8 cellular contexts compared by ENCODE assay signal in genomic region chr16:74709477-74709877, GRCh38. TPM values are rescaled to one million over a fixed set of nuclear protein-coding genes. Genes with fewer than 3 reads are reported as not detected.
DNase-seq lines count a peak whose midpoint lies in the region; ATAC-seq and TF ChIP-seq lines count a peak whose summit lies in the region.

No MANE protein-coding gene starts in this region.

- H3K9me3 ChIP-seq in MG63: no peaks in the 10 kb centered on the region
- H3K9me3 ChIP-seq in SJSA1 (replicated peaks): no peaks in the 10 kb centered on the region
- H3K9me3 ChIP-seq in osteoblast (ENCODE audit: low read depth, low read length): no peaks in the 10 kb centered on the region
- no peaks in the 10 kb centered on the region for H3K9me3 ChIP-seq in thoracic aorta

- H3K4me2 ChIP-seq in osteoblast (ENCODE audit: insufficient read depth, low read length): no peak overlapping the region

- H3K36me3 ChIP-seq in MG63 (no peaks in the 10 kb centered on the region), SJSA1 (no peaks in the 10 kb centered on the region), osteoblast (ENCODE audit: insufficient read depth, low read length) (no peaks in the 10 kb centered on the region), thoracic aorta (no peaks in the 10 kb centered on the region)

- no peaks in the 10 kb centered on the region for H4K20me1 ChIP-seq in osteoblast (ENCODE audit: insufficient read depth, low read length)

- no peaks in the 10 kb centered on the region for H3K79me2 ChIP-seq in osteoblast (ENCODE audit: insufficient read depth, low read length)

- peak; percentile 98 for TF ChIP-seq CTCF in foreskin keratinocyte (conservative IDR thresholded peaks at IDR 0.05)
- peak; percentile 99 for TF ChIP-seq CTCF in osteoblast (IDR thresholded peaks at IDR 0.05; ENCODE audit: extremely low read depth, low read depth, low read length)
- peak; percentile 94 for TF ChIP-seq CTCF in thoracic aorta (IDR thresholded peaks at IDR 0.05)

- H3K27me3 ChIP-seq in MG63 (no peaks in the 10 kb centered on the region), SJSA1 (replicated peaks) (no peaks in the 10 kb centered on the region), foreskin keratinocyte (no peaks in the 10 kb centered on the region), osteoblast (ENCODE audit: insufficient read depth, low read length) (peaks cover 11% of the 10 kb centered on the region), thoracic aorta (replicated peaks; ENCODE audit: insufficient read depth) (no peaks in the 10 kb centered on the region)

- H3K27ac ChIP-seq in SJSA1: no peak overlapping the region
- no peak overlapping the region for H3K27ac ChIP-seq in foreskin keratinocyte
- H3K27ac ChIP-seq in osteoblast (ENCODE audit: low read depth, low read length): no peak overlapping the region
- H3K27ac ChIP-seq in thoracic aorta: no peak overlapping the region

- H3K4me3 ChIP-seq in MG63 (no peak overlapping the region), SJSA1 (no peak overlapping the region), osteoblast (ENCODE audit: insufficient read depth, low read length) (no peak overlapping the region), thoracic aorta (no peak overlapping the region)

- DNase-seq in EL (peak; percentile 69), GOT3 (lab: John Stamatoyannopoulos, UW) (peak; percentile 31), MG63 (peak; percentile 44), SJSA1 (ENCODE audit: low read depth in 1 of 2, low spot score in 2 of 2) (peak; percentile 67 to 69), activated gamma-delta T cell (lab: John Stamatoyannopoulos, UW) (peak; percentile 25), foreskin keratinocyte (peak; percentile 40 to 65), osteoblast (ENCODE audit: insufficient read length, low spot score, missing footprints) (peak; percentile 92), thoracic aorta (ENCODE audit: low spot score) (no peak)

- ATAC-seq in foreskin keratinocyte (peak; percentile 86), thoracic aorta (ENCODE audit: insufficient number of reproducible peaks, low FRiP score, low read depth) (peak; percentile 74)

- no peak overlapping the region for H2AFZ ChIP-seq in osteoblast (ENCODE audit: low read length)

- H3K4me1 ChIP-seq in SJSA1 (replicated peaks) (no peaks in the 10 kb centered on the region), foreskin keratinocyte (no peaks in the 10 kb centered on the region), osteoblast (ENCODE audit: insufficient read depth, low read length) (no peaks in the 10 kb centered on the region), thoracic aorta (ENCODE audit: control insufficient read depth in 1 of 2, low read depth in 2 of 2) (no peaks in the 10 kb centered on the region)

RNA-seq across cellular contexts. Expression of gene MLKL, which starts 8.8 kb away (rescaled TPM):
- total RNA-seq in MG63 (2014; rRNA removed; shearing (Covaris generic); ENCODE audit: low replicate concordance): 2.8 and 8.3 TPM in 2 replicates
- total RNA-seq in SJSA1 (2014; rRNA removed; shearing (Covaris generic)): 4.2 and 6.8 TPM in 2 replicates
- total RNA-seq in foreskin keratinocyte (19.8 and 23.6 TPM in 2 replicates), osteoblast (5.1 and 9.1 TPM in 2 replicates), thoracic aorta (10 to 100 TPM; 11.4 to 47.0 TPM)
- polyA plus RNA-seq in foreskin keratinocyte: 14.0 and 14.4 TPM in 2 replicates

RNA-seq across cellular contexts. Expression of gene RFWD3, which starts 42.8 kb away (rescaled TPM):
- 17.4 and 20.2 TPM in 2 replicates for total RNA-seq in MG63 (2014; rRNA removed; shearing (Covaris generic); ENCODE audit: low replicate concordance)
- total RNA-seq in SJSA1 (2014; rRNA removed; shearing (Covaris generic)): 39.6 and 61.9 TPM in 2 replicates
- total RNA-seq in foreskin keratinocyte (40.4 and 45.0 TPM in 2 replicates), osteoblast (15.6 and 18.8 TPM in 2 replicates), thoracic aorta (10 to 100 TPM; 16.7 to 28.8 TPM)
- polyA plus RNA-seq in foreskin keratinocyte: 10.2 and 15.2 TPM in 2 replicates
